In the genomic region with DNA sequence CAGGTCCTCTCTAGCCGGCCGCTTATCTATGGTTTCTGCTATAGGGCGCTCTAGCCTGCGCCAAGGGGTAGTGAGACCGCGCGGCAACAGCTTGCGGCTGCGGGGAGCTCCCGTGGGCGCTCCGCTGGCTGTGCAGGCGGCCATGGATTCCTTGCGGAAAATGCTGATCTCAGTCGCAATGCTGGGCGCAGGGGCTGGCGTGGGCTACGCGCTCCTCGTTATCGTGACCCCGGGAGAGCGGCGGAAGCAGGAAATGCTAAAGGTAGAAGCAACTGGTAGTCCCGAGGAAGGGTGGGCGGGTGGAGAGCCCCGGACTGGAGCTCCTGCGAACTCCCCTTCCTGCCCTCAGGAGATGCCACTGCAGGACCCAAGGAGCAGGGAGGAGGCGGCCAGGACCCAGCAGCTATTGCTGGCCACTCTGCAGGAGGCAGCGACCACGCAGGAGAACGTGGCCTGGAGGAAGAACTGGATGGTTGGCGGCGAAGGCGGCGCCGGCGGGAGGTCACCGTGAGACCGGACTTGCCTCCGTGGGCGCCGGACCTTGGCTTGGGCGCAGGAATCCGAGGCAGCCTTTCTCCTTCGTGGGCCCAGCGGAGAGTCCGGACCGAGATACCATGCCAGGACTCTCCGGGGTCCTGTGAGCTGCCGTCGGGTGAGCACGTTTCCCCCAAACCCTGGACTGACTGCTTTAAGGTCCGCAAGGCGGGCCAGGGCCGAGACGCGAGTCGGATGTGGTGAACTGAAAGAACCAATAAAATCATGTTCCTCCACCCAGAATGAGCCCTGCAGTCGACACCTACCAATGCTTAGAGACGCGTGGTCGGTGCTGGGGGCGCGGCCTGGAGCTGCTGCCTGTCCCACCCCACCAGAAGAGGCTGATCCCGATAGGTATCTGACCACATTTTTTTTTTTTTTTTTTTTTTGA, we compare ENCODE assay signal across 8 cellular contexts. TPM values are rescaled to one million over a fixed set of nuclear protein-coding genes. Genes with fewer than 3 reads are reported as not detected.
DNase-seq lines count a peak whose midpoint lies in the region; ATAC-seq, FAIRE-seq and TF ChIP-seq lines count a peak whose summit lies in the region.

TSS of gene LBHD1 (minus strand) at position 664 of the 925 bp plus-strand sequence. CDS start 2,236 bp downstream, outside the sequence.
A gene with protein sequence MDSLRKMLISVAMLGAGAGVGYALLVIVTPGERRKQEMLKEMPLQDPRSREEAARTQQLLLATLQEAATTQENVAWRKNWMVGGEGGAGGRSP (plus strand): TSS at position 70 of the 925 bp plus-strand sequence. CDS start 73 bp downstream, at position 143.

- in situ Hi-C loops in brain microvascular endothelial cell (cut with HindIII; ENCODE audit: low pct_ligation_motif_present, low sequenced_read_pairs), result no loop called here

- H3K9ac ChIP-seq in skeletal muscle tissue (ENCODE audit: low read depth in 1 of 3, low read length in 3 of 3), result peak within 1 kb of the TSS; percentile 82 to 97 (median 96)

- DNase-seq in GM12892 (ENCODE audit: insufficient read length), result peak; percentile 78
- DNase-seq in NCI-H2107 treated with DMSO at 0.1 percent for 48 hours (lab: John Stamatoyannopoulos, UW; ENCODE audit: unreplicated experiment), result peak; percentile 38
- DNase-seq in UCSD-AML1 (lab: John Stamatoyannopoulos, UW; ENCODE audit: unreplicated experiment), result peak; percentile 87
- peak; percentile 77 for DNase-seq in brain microvascular endothelial cell

- ATAC-seq in HG02943 (IDR thresholded peaks at IDR 0.05; ENCODE audit: low read depth, unreplicated experiment) (peak; percentile 59), HG02970 (IDR thresholded peaks at IDR 0.05; ENCODE audit: low FRiP score, unreplicated experiment) (no peak)

- H3K4me1 ChIP-seq in skeletal muscle tissue (ENCODE audit: control insufficient read depth in 3 of 3, insufficient read depth in 3 of 3, low read length in 3 of 3), result peaks cover 37 to 49% (median 48%) of the 10 kb centered on the region in 3 donors

- peaks cover 13% of the 10 kb centered on the region for H3K36me3 ChIP-seq in brain microvascular endothelial cell (replicated peaks)
- H3K36me3 ChIP-seq in skeletal muscle tissue (ENCODE audit: control insufficient read depth in 3 of 3, insufficient read depth in 3 of 3, low read length in 3 of 3), result peaks cover 11 to 27% (median 20%) of the 10 kb centered on the region in 3 donors

- H3K27ac ChIP-seq in brain microvascular endothelial cell (peak within 1 kb of the TSS; percentile 78), skeletal muscle tissue (ENCODE audit: low read depth, low read length) (peak within 1 kb of the TSS; percentile 86)

- peak within 1 kb of the TSS; percentile 85 for H3K4me3 ChIP-seq in brain microvascular endothelial cell (ENCODE audit: low read depth, low read length)
- peak within 1 kb of the TSS; percentile 98 for H3K4me3 ChIP-seq in iPS-18c (ENCODE audit: insufficient read depth, low read depth, low read length)
- H3K4me3 ChIP-seq in skeletal muscle tissue (ENCODE audit: low read length in 3 of 3), result peak within 1 kb of the TSS; percentile 92 to 97 (median 95)

- H3K9me3 ChIP-seq in iPS-18c (ENCODE audit: control insufficient read depth, insufficient read depth, low read length) (no peaks in the 10 kb centered on the region), skeletal muscle tissue (ENCODE audit: control insufficient read depth in 3 of 3, low read length in 3 of 3) (no peaks in the 10 kb centered on the region)

- no peak for TF ChIP-seq CTCF in brain microvascular endothelial cell (IDR thresholded peaks at IDR 0.05; ENCODE audit: low read depth, low read length, missing control alignments)

- peak; percentile 80 for FAIRE-seq in GM12892 (lab: Jason Lieb, UNC)

- TF ChIP-seq POLR2A in GM12892 (IDR thresholded peaks at IDR 0.05; ENCODE audit: low read depth, low read length), result peak; percentile 79

- no peaks in the 10 kb centered on the region for H3K27me3 ChIP-seq in brain microvascular endothelial cell (replicated peaks)
- no peaks in the 10 kb centered on the region for H3K27me3 ChIP-seq in skeletal muscle tissue (ENCODE audit: control insufficient read depth in 3 of 3, insufficient read depth in 3 of 3, low read length in 3 of 3)

RNA-seq across cellular contexts. Expression of gene LBHD1, which starts in this region (rescaled TPM):
- 10.4 TPM for polyA plus RNA-seq in GM12892 (2012; ENCODE audit: missing spikeins)
- total RNA-seq in skeletal muscle tissue, result 1.0 TPM

RNA-seq across cellular contexts. Expression of the second gene that starts in this region (rescaled TPM):
- polyA plus RNA-seq in GM12892 (2012; ENCODE audit: missing spikeins), result 3.3 TPM
- 4.7 TPM for total RNA-seq in skeletal muscle tissue
